In the genomic region with DNA sequence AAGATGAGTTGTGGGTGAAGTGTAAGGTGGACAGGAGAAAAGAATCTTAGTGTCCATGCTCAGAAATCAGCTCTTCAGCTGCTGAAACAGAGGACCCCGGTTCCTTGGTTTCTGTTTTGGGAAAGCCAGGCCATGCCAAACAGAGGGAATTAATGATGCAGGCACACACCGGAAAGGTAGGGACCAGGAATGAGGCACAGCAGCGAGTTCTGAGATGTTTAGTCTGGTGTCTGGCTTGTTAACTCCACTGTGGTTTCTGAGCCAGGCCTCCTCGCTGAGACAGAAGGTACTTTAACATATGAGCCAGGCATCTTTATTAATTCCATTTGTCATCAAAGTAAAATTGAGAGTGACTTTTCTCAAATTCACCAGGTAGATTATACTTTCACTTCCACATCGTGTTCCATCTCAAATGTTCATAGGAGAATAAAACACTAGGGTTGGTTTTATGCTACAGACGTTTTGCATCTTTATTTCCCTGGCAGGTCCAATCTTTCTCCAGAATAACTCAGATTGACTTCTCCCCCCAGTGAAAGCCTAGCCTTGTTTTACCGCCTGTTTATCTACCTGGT, we compare ENCODE assay signal across 2 cellular contexts.
TF ChIP-seq lines count a peak whose summit lies in the region.

No MANE protein-coding gene starts in this region.

TF ChIP-seq in SK-N-SH, 30 proteins besides CTCF, POLR2A, EP300 and RAD21 (continued from another document):
- TF ChIP-seq FOSL2 (IDR thresholded peaks at IDR 0.05; ENCODE audit: borderline replicate concordance, low read depth), result no peak
- no peak for TF ChIP-seq GATA2 (CRISPR knock-in tag; IDR thresholded peaks at IDR 0.05)
- TF ChIP-seq, protein P1, sequence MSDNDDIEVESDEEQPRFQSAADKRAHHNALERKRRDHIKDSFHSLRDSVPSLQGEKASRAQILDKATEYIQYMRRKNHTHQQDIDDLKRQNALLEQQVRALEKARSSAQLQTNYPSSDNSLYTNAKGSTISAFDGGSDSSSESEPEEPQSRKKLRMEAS (IDR thresholded peaks at IDR 0.05; ENCODE audit: low read depth), result no peak
- TF ChIP-seq ELF1 (IDR thresholded peaks at IDR 0.05), result no peak
- no peak for TF ChIP-seq FOXJ3 (CRISPR knock-in tag; IDR thresholded peaks at IDR 0.05)
- TF ChIP-seq GABPA (IDR thresholded peaks at IDR 0.05; ENCODE audit: low read depth), result no peak
- TF ChIP-seq POLR2AphosphoS5 (IDR thresholded peaks at IDR 0.05; ENCODE audit: low read depth, low read length), result no peak
- no peak for TF ChIP-seq CHD2 (IDR thresholded peaks at IDR 0.05; ENCODE audit: low read length, partially characterized antibody)
- TF ChIP-seq, protein P2, sequence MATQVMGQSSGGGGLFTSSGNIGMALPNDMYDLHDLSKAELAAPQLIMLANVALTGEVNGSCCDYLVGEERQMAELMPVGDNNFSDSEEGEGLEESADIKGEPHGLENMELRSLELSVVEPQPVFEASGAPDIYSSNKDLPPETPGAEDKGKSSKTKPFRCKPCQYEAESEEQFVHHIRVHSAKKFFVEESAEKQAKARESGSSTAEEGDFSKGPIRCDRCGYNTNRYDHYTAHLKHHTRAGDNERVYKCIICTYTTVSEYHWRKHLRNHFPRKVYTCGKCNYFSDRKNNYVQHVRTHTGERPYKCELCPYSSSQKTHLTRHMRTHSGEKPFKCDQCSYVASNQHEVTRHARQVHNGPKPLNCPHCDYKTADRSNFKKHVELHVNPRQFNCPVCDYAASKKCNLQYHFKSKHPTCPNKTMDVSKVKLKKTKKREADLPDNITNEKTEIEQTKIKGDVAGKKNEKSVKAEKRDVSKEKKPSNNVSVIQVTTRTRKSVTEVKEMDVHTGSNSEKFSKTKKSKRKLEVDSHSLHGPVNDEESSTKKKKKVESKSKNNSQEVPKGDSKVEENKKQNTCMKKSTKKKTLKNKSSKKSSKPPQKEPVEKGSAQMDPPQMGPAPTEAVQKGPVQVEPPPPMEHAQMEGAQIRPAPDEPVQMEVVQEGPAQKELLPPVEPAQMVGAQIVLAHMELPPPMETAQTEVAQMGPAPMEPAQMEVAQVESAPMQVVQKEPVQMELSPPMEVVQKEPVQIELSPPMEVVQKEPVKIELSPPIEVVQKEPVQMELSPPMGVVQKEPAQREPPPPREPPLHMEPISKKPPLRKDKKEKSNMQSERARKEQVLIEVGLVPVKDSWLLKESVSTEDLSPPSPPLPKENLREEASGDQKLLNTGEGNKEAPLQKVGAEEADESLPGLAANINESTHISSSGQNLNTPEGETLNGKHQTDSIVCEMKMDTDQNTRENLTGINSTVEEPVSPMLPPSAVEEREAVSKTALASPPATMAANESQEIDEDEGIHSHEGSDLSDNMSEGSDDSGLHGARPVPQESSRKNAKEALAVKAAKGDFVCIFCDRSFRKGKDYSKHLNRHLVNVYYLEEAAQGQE (IDR thresholded peaks at IDR 0.05; ENCODE audit: low read depth, low read length), result no peak
TF ChIP-seq in SK-N-SH: peak in this region for 0.

TF ChIP-seq in SK-N-SH treated with all-trans-retinoic acid at 6 μM for 48 hours, 23 proteins besides CTCF, POLR2A, EP300 and RAD21 (continued from another document):
- TF ChIP-seq ZNF70 (CRISPR knock-in tag; IDR thresholded peaks at IDR 0.05), result no peak
- TF ChIP-seq, protein P3, sequence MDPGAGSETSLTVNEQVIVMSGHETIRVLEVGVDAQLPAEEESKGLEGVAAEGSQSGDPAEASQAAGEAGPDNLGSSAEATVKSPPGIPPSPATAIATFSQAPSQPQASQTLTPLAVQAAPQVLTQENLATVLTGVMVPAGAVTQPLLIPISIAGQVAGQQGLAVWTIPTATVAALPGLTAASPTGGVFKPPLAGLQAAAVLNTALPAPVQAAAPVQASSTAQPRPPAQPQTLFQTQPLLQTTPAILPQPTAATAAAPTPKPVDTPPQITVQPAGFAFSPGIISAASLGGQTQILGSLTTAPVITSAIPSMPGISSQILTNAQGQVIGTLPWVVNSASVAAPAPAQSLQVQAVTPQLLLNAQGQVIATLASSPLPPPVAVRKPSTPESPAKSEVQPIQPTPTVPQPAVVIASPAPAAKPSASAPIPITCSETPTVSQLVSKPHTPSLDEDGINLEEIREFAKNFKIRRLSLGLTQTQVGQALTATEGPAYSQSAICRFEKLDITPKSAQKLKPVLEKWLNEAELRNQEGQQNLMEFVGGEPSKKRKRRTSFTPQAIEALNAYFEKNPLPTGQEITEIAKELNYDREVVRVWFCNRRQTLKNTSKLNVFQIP (CRISPR knock-in tag; IDR thresholded peaks at IDR 0.05; ENCODE audit: borderline replicate concordance, low read depth), result no peak
- TF ChIP-seq CSDC2 (CRISPR knock-in tag; IDR thresholded peaks at IDR 0.05), result no peak
- TF ChIP-seq ISL1 (CRISPR knock-in tag; IDR thresholded peaks at IDR 0.05), result no peak
- TF ChIP-seq, protein P4, sequence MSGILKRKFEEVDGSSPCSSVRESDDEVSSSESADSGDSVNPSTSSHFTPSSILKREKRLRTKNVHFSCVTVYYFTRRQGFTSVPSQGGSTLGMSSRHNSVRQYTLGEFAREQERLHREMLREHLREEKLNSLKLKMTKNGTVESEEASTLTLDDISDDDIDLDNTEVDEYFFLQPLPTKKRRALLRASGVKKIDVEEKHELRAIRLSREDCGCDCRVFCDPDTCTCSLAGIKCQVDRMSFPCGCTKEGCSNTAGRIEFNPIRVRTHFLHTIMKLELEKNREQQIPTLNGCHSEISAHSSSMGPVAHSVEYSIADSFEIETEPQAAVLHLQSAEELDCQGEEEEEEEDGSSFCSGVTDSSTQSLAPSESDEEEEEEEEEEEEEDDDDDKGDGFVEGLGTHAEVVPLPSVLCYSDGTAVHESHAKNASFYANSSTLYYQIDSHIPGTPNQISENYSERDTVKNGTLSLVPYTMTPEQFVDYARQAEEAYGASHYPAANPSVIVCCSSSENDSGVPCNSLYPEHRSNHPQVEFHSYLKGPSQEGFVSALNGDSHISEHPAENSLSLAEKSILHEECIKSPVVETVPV (CRISPR knock-in tag; IDR thresholded peaks at IDR 0.05), result no peak
TF ChIP-seq in SK-N-SH treated with all-trans-retinoic acid at 6 μM for 48 hours: peak in this region for 0.
